1 cellular context compared by ENCODE assay signal in genomic region chr1:116569776-116570357, GRCh38.
TF ChIP-seq lines count a peak whose summit lies in the region.

No MANE protein-coding gene starts in this region.

TF ChIP-seq in K562, 482 proteins besides CTCF, POLR2A, EP300 and RAD21 (continued from another document and continues in another):
- no peak; the same call in 1 of the 2 replicates for TF ChIP-seq RERE (CRISPR knock-in tag; IDR thresholded peaks at IDR 0.05; ENCODE audit: borderline replicate concordance)
- TF ChIP-seq GATA2 (CRISPR knock-in tag; IDR thresholded peaks at IDR 0.05): peak; percentile 31; the same call in 1 of the 2 replicates
- TF ChIP-seq HBP1 (CRISPR knock-in tag; IDR thresholded peaks at IDR 0.05): no peak
- no peak for TF ChIP-seq OTX1 (CRISPR knock-in tag; IDR thresholded peaks at IDR 0.05)
- TF ChIP-seq TAF1 (IDR thresholded peaks at IDR 0.05; ENCODE audit: control insufficient read depth, extremely low read depth, insufficient read depth, low read length, severe bottlenecking): no peak
- TF ChIP-seq ZNF184 (CRISPR knock-in tag; IDR thresholded peaks at IDR 0.05): no peak
- no peak for TF ChIP-seq MTA3 (IDR thresholded peaks at IDR 0.05; ENCODE audit: borderline replicate concordance)
- TF ChIP-seq PATZ1 (CRISPR knock-in tag; IDR thresholded peaks at IDR 0.05; ENCODE audit: borderline replicate concordance): no peak
- TF ChIP-seq SMARCB1 (IDR thresholded peaks at IDR 0.05; ENCODE audit: insufficient read length, low read depth): no peak
- TF ChIP-seq FOXA1 (IDR thresholded peaks at IDR 0.05; ENCODE audit: borderline replicate concordance): no peak
- no peak for TF ChIP-seq ZNF175 (CRISPR knock-in tag; IDR thresholded peaks at IDR 0.05; ENCODE audit: low read depth)
- no peak for TF ChIP-seq KLF10 (CRISPR knock-in tag; IDR thresholded peaks at IDR 0.05)
- no peak for TF ChIP-seq ZNF3 (CRISPR knock-in tag; IDR thresholded peaks at IDR 0.05)
- no peak for TF ChIP-seq ZNF445 (CRISPR knock-in tag; IDR thresholded peaks at IDR 0.05; ENCODE audit: low read depth)
- TF ChIP-seq MECOM (CRISPR knock-in tag; IDR thresholded peaks at IDR 0.05): no peak
- TF ChIP-seq KDM2B (CRISPR knock-in tag; IDR thresholded peaks at IDR 0.05): no peak
- no peak for TF ChIP-seq SAFB2 (IDR thresholded peaks at IDR 0.05; ENCODE audit: borderline replicate concordance, low read depth, low read length, severe bottlenecking)
- no peak for TF ChIP-seq LEF1 (IDR thresholded peaks at IDR 0.05)
- no peak for TF ChIP-seq USF1 (CRISPR knock-in tag; IDR thresholded peaks at IDR 0.05)
- TF ChIP-seq GTF2F1 (IDR thresholded peaks at IDR 0.05; ENCODE audit: low read depth, low read length): no peak
- no peak for TF ChIP-seq SAFB (IDR thresholded peaks at IDR 0.05; ENCODE audit: borderline replicate concordance, low read depth, low read length)
- TF ChIP-seq TCF3 (CRISPR knock-in tag; IDR thresholded peaks at IDR 0.05): no peak
- no peak for TF ChIP-seq RBM22 (IDR thresholded peaks at IDR 0.05; ENCODE audit: low read depth, low read length, poor library complexity, severe bottlenecking)
- no peak; the same call in 1 of the 2 replicates for TF ChIP-seq MIER1 (IDR thresholded peaks at IDR 0.05; ENCODE audit: low read depth)
- no peak for TF ChIP-seq ZBTB8A (IDR thresholded peaks at IDR 0.05; ENCODE audit: partially characterized antibody)
- no peak for TF ChIP-seq MXD1 (CRISPR knock-in tag; IDR thresholded peaks at IDR 0.05; ENCODE audit: borderline replicate concordance, poor library complexity, severe bottlenecking)
- TF ChIP-seq GATAD2B (IDR thresholded peaks at IDR 0.05; ENCODE audit: borderline replicate concordance): no peak
- no peak for TF ChIP-seq KLF6 (CRISPR knock-in tag; IDR thresholded peaks at IDR 0.05; ENCODE audit: borderline replicate concordance)
- TF ChIP-seq NFE2 (IDR thresholded peaks at IDR 0.05; ENCODE audit: low read depth): no peak
- TF ChIP-seq RHOXF2B (CRISPR knock-in tag; conservative IDR thresholded peaks at IDR 0.05): no peak
- no peak for TF ChIP-seq ZNF583 (CRISPR knock-in tag; IDR thresholded peaks at IDR 0.05)
- TF ChIP-seq JUND (IDR thresholded peaks at IDR 0.05; ENCODE audit: borderline replicate concordance, low read depth, low read length): peak; percentile 25; the same call in 1 of the 2 replicates
- peak; percentile 28; the same call in 1 of the 3 replicates for TF ChIP-seq JUND (tag; IDR thresholded peaks at IDR 0.05; ENCODE audit: borderline replicate concordance, low read depth, low read length)
- no peak for TF ChIP-seq ZNF41 (CRISPR knock-in tag; conservative IDR thresholded peaks at IDR 0.05)
- no peak for TF ChIP-seq ZNF407 (IDR thresholded peaks at IDR 0.05; ENCODE audit: low read depth)
- TF ChIP-seq NR3C1 (CRISPR knock-in tag; IDR thresholded peaks at IDR 0.05): no peak
- TF ChIP-seq ERF (CRISPR knock-in tag; IDR thresholded peaks at IDR 0.05): no peak
- TF ChIP-seq IFI16 (CRISPR knock-in tag; IDR thresholded peaks at IDR 0.05): no peak
- no peak for TF ChIP-seq JUNB (CRISPR knock-in tag; conservative IDR thresholded peaks at IDR 0.05)
- no peak for TF ChIP-seq ZNF507 (tag; conservative IDR thresholded peaks at IDR 0.05)
- no peak for TF ChIP-seq MAZ (CRISPR knock-in tag; conservative IDR thresholded peaks at IDR 0.05 in 1 of 2, IDR thresholded peaks at IDR 0.05 in 1 of 2)
- 0 out of 2 replicates have a peak, but pooled peaks have one; percentile 55 for TF ChIP-seq ZNF263 (CRISPR knock-in tag; IDR thresholded peaks at IDR 0.05; ENCODE audit: borderline replicate concordance)
- TF ChIP-seq ZFX (CRISPR knock-in tag; IDR thresholded peaks at IDR 0.05): no peak
- no peak for TF ChIP-seq TAF15 (IDR thresholded peaks at IDR 0.05; ENCODE audit: low read depth, low read length)
- peak; percentile 17; the same call in 1 of the 2 replicates for TF ChIP-seq HMBOX1 (IDR thresholded peaks at IDR 0.05)
- TF ChIP-seq HDAC8 (tag; IDR thresholded peaks at IDR 0.05): no peak
- TF ChIP-seq CTBP1 (IDR thresholded peaks at IDR 0.05; ENCODE audit: borderline replicate concordance): no peak; the same call in none of the 2 replicates
- TF ChIP-seq ZNF212 (CRISPR knock-in tag; IDR thresholded peaks at IDR 0.05): no peak
- TF ChIP-seq ZNF668 (CRISPR knock-in tag; IDR thresholded peaks at IDR 0.05): no peak
- TF ChIP-seq KAT8 (IDR thresholded peaks at IDR 0.05; ENCODE audit: low read depth): no peak
- no peak for TF ChIP-seq RFX5 (IDR thresholded peaks at IDR 0.05; ENCODE audit: low read depth, low read length)
